1 cellular context compared by ENCODE assay signal in the genomic region with DNA sequence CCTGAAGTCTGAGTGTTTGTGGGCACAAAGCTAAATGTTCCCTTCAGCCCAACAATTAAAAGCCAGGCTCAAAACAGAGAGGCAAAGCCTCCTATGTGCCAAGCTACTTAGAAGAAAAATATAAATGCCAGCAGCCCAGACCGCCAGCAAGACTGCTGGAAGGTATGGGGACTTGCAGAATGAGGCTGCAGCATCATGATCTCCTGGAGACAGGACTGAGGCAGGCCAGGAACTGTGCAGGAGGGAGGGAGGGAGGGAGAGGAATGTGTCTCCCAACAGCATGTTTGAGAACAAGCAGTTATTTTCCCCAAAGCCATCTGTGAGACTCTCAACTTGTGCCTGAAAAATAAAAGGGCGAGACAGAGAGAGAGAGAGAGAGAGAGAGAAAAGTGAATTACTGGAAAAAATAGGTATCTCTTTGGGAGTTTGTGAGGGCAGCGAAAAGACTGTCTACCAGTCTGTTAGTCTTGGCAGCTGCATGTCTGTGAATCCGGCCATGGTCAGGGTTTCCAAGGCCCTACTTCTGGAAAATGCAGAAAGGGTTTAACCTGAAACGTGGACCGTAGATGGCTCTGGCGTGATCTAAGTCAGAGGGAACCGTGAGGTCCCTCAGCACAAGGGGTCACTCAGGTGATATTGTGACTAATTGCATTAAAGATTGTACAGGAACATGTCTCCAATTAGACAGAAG.
TF ChIP-seq lines count a peak whose summit lies in the region.

No MANE protein-coding gene starts in this region.

TF ChIP-seq in endothelial cell of umbilical vein, 7 proteins besides CTCF, POLR2A, EP300 and RAD21:
- TF ChIP-seq EZH2 (IDR thresholded peaks at IDR 0.05; ENCODE audit: borderline replicate concordance, low read depth, low read length, severe bottlenecking) (no peak), GATA2 (IDR thresholded peaks at IDR 0.05; ENCODE audit: insufficient read depth, insufficient read length, low read depth, low read length) (no peak), FOS (IDR thresholded peaks at IDR 0.05; ENCODE audit: borderline replicate concordance, insufficient read depth, low read length) (no peak), MYC (IDR thresholded peaks at IDR 0.05; ENCODE audit: low read depth, low read length) (no peak), JUN (IDR thresholded peaks at IDR 0.05; ENCODE audit: borderline replicate concordance, insufficient read depth, insufficient read length, low read depth) (no peak), POLR2AphosphoS5 (IDR thresholded peaks at IDR 0.05; ENCODE audit: insufficient read depth, low read depth, low read length) (no peak)
- TF ChIP-seq, protein P1, sequence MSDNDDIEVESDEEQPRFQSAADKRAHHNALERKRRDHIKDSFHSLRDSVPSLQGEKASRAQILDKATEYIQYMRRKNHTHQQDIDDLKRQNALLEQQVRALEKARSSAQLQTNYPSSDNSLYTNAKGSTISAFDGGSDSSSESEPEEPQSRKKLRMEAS (IDR thresholded peaks at IDR 0.05; ENCODE audit: insufficient read depth, insufficient read length): no peak
